ENCODE assay signal across 14 cellular contexts in genomic region chr19:4580961-4581380, GRCh38. TPM values are rescaled to one million over a fixed set of nuclear protein-coding genes. Genes with fewer than 3 reads are reported as not detected.
DNase-seq lines count a peak whose midpoint lies in the region; ATAC-seq, FAIRE-seq and TF ChIP-seq lines count a peak whose summit lies in the region.
"Had no signal": no experiment of that assay in that cellular context is flagged by ENCODE, and none has a peak within 500 bp of the region (broad histone marks: within the 10 kb centered on the region; RNA-seq: fewer than 3 reads in every experiment).

No MANE protein-coding gene starts in this region.

- FAIRE-seq in astrocyte (lab: Jason Lieb, UNC) (no peak), kidney (lab: Jason Lieb, UNC) (no peak)
- FAIRE-seq: pancreas had no signal

- 0% methylated on average over 12 of the region's 21 CpGs for WGBS in smooth muscle cell (ENCODE audit: low lambda C conversion rate)

- H3K4me3 Mint-ChIP-seq in astrocyte (ENCODE audit: unreplicated experiment): peak overlapping the region; percentile 80

- H3K27me3 ChIP-seq in HAP-1 (ENCODE audit: low read depth): no peaks in the 10 kb centered on the region
- peaks cover 38% of the 10 kb centered on the region for H3K27me3 ChIP-seq in astrocyte (ENCODE audit: insufficient read depth, low read length)
- H3K27me3 ChIP-seq in smooth muscle cell (ENCODE audit: low read depth): peaks cover 20% of the 10 kb centered on the region

- intact Hi-C loops in kidney (cut with DNase I) (no loop called here), mucosa of descending colon (cut with DNase I, micrococcal nuclease) (no loop called here)

- in situ Hi-C loops in HAP-1 (cut with MboI; ENCODE audit: low sequenced_read_pairs) (no loop called here), ACHN (cut with HindIII; ENCODE audit: low pct_ligation_motif_present, low pct_unique_long_range_greater_than_20kb, low sequenced_read_pairs) (no loop called here)

- H3K36me3 Mint-ChIP-seq in astrocyte (ENCODE audit: low read depth, unreplicated experiment): peaks cover 2% of the 10 kb centered on the region

- H2AFZ ChIP-seq in astrocyte (ENCODE audit: low read depth, low read length) (no peak overlapping the region), smooth muscle cell (ENCODE audit: low read depth) (no peak overlapping the region)

- no peak overlapping the region for H3K27ac Mint-ChIP-seq in astrocyte (ENCODE audit: unreplicated experiment)
- H3K27ac Mint-ChIP-seq: activated T-helper 2 cell treated with anti-CD3 and anti-CD28 coated beads, Interferon-gamma antibody, Interleukin-2, Interleukin-4, amounts not matched to agents 10 μg/mL and 5 μg/mL and 100 μg/mL, durations not matched to agents 14 hours and 24 hours and 36 hours had no signal

- ATAC-seq in mucosa of descending colon: no peak
- no peak for ATAC-seq in GM21723 (IDR thresholded peaks at IDR 0.05; ENCODE audit: unreplicated experiment)

- DNase-seq in HAP-1 (ENCODE audit: low spot score in 2 of 2) (no peak), astrocyte (ENCODE audit: low read depth) (no peak), kidney (peak; percentile 70), smooth muscle cell (lab: John Stamatoyannopoulos, UW; ENCODE audit: unreplicated experiment) (no peak), DMS 273 treated with DMSO at 0.1 percent for 48 hours (lab: John Stamatoyannopoulos, UW) (no peak), mucosa of descending colon (no peak), ACHN (no peak)
- DNase-seq: activated CD4-positive, CD25-positive, alpha-beta regulatory T cell; colonic mucosa; NCI-H2107; pancreas had no signal

- peak overlapping the region; percentile 45 for H3K4me3 ChIP-seq in HAP-1
- H3K4me3 ChIP-seq in astrocyte (ENCODE audit: insufficient read depth, low read depth, low read length): no peak overlapping the region
- H3K4me3 ChIP-seq in kidney (ENCODE audit: low read length in 2 of 2): no peak overlapping the region
- peak overlapping the region; percentile 42 for H3K4me3 ChIP-seq in smooth muscle cell
- H3K4me3 ChIP-seq in mucosa of descending colon: no peak overlapping the region
- H3K4me3 ChIP-seq: colonic mucosa had no signal

- H3K36me3 ChIP-seq in HAP-1 (replicated peaks): no peaks in the 10 kb centered on the region
- H3K36me3 ChIP-seq in astrocyte (ENCODE audit: insufficient read depth, low read length): no peaks in the 10 kb centered on the region
- no peaks in the 10 kb centered on the region for H3K36me3 ChIP-seq in kidney (ENCODE audit: control insufficient read depth in 1 of 2, insufficient read depth in 2 of 2, low read length in 2 of 2)
- no peaks in the 10 kb centered on the region for H3K36me3 ChIP-seq in smooth muscle cell (ENCODE audit: low read depth)
- no peaks in the 10 kb centered on the region for H3K36me3 ChIP-seq in mucosa of descending colon (ENCODE audit: low read depth)
- H3K36me3 ChIP-seq: colonic mucosa, pancreas had no signal

- peaks cover 15% of the 10 kb centered on the region for H3K27me3 Mint-ChIP-seq in astrocyte (ENCODE audit: low read depth, unreplicated experiment)

- H3K27ac ChIP-seq in astrocyte (ENCODE audit: low read depth, low read length): no peak overlapping the region
- no peak overlapping the region for H3K27ac ChIP-seq in kidney (ENCODE audit: low read depth in 2 of 2, low read length in 2 of 2)
- H3K27ac ChIP-seq in smooth muscle cell (ENCODE audit: low read depth): no peak overlapping the region
- H3K27ac ChIP-seq: colonic mucosa, pancreas had no signal

- H3K9me3 ChIP-seq in HAP-1 (no peaks in the 10 kb centered on the region), astrocyte (ENCODE audit: insufficient read depth, low read depth, low read length) (no peaks in the 10 kb centered on the region), kidney (ENCODE audit: control insufficient read depth in 1 of 2, low read length in 2 of 2) (no peaks in the 10 kb centered on the region), smooth muscle cell (replicated peaks; ENCODE audit: low read depth) (no peaks in the 10 kb centered on the region), mucosa of descending colon (no peaks in the 10 kb centered on the region)
- H3K9me3 ChIP-seq: colonic mucosa, pancreas had no signal

- TF ChIP-seq CTCF in astrocyte (IDR thresholded peaks at IDR 0.05; ENCODE audit: insufficient read depth, low read depth, low read length): no peak
- TF ChIP-seq CTCF in kidney (IDR thresholded peaks at IDR 0.05; ENCODE audit: borderline replicate concordance, extremely low read depth, insufficient read depth): no peak
- no peak for TF ChIP-seq CTCF in smooth muscle cell (IDR thresholded peaks at IDR 0.05; ENCODE audit: borderline replicate concordance, insufficient read depth, poor library complexity, severe bottlenecking)
- no peak for TF ChIP-seq CTCF in mucosa of descending colon (IDR thresholded peaks at IDR 0.05)

- H3K9me3 Mint-ChIP-seq in astrocyte (ENCODE audit: unreplicated experiment): no peaks in the 10 kb centered on the region
- H3K9me3 Mint-ChIP-seq: activated T-helper 2 cell treated with anti-CD3 and anti-CD28 coated beads, Interferon-gamma antibody, Interleukin-2, Interleukin-4, amounts not matched to agents 10 μg/mL and 5 μg/mL and 100 μg/mL, durations not matched to agents 14 hours and 24 hours and 36 hours had no signal

- H3K79me2 ChIP-seq in astrocyte (ENCODE audit: insufficient read depth, low read length): no peaks in the 10 kb centered on the region
- H3K79me2 ChIP-seq in smooth muscle cell (ENCODE audit: low read depth): no peaks in the 10 kb centered on the region

- H3K9ac ChIP-seq in astrocyte (ENCODE audit: low read length) (no peak overlapping the region), kidney (ENCODE audit: low read length in 2 of 2) (no peak overlapping the region), smooth muscle cell (ENCODE audit: low read depth) (no peak overlapping the region)

- H3K4me2 ChIP-seq in astrocyte (ENCODE audit: low read length) (peak overlapping the region; percentile 22), smooth muscle cell (peak overlapping the region; percentile 81)

- H3K4me1 ChIP-seq in HAP-1: peaks cover 11% of the 10 kb centered on the region
- H3K4me1 ChIP-seq in astrocyte (ENCODE audit: insufficient read depth, low read length): peaks cover 6% of the 10 kb centered on the region
- H3K4me1 ChIP-seq in kidney (ENCODE audit: control insufficient read depth in 1 of 2, insufficient read depth in 1 of 2, low read depth in 1 of 2, low read length in 2 of 2): no peaks in the 10 kb centered on the region
- no peaks in the 10 kb centered on the region for H3K4me1 ChIP-seq in smooth muscle cell (ENCODE audit: low read depth)
- peaks cover 10% of the 10 kb centered on the region for H3K4me1 ChIP-seq in mucosa of descending colon (ENCODE audit: low read depth)

- H4K20me1 ChIP-seq in astrocyte (ENCODE audit: insufficient read depth, low read length) (no peaks in the 10 kb centered on the region), smooth muscle cell (ENCODE audit: low read depth) (no peaks in the 10 kb centered on the region)

- H3K4me1 Mint-ChIP-seq in astrocyte (ENCODE audit: low read depth, unreplicated experiment): peaks cover 1% of the 10 kb centered on the region

- peaks cover 15% of the 10 kb centered on the region for H3F3A ChIP-seq in smooth muscle cell (ENCODE audit: low read depth)

RNA-seq across cellular contexts. Expression of gene SEMA6B, which starts 21.5 kb away (rescaled TPM):
- total RNA-seq in astrocyte (14.3 and 17.5 TPM in 2 replicates), kidney (17.7 TPM), smooth muscle cell (1.9 and 2.2 TPM in 2 replicates), mucosa of descending colon (1 to 10 TPM; 2.5 to 8.4 (median 5.9) TPM)
- polyA plus RNA-seq in kidney (ENCODE audit: insufficient read depth, low read depth, low replicate concordance) (2.6 TPM), smooth muscle cell (0.63 and 1.3 TPM in 2 replicates)
- total RNA-seq: activated T-helper 2 cell treated with anti-CD3 and anti-CD28 coated beads, Interferon-gamma antibody, Interleukin-2, Interleukin-4, amounts not matched to agents 10 μg/mL and 5 μg/mL and 100 μg/mL, durations not matched to agents 14 hours and 24 hours and 36 hours had no signal

RNA-seq across cellular contexts. Expression of gene LRG1, which starts 41.1 kb away (rescaled TPM):
- total RNA-seq in astrocyte (0.14 and 0.19 TPM in 2 replicates), kidney (26.4 TPM), smooth muscle cell (not detected in 2 replicates), mucosa of descending colon (10 to 100 TPM in 2 of 3 donors, 1 to 10 TPM in 1; 7.9 to 25.0 (median 22.8) TPM)
- polyA plus RNA-seq in kidney (ENCODE audit: insufficient read depth, low read depth, low replicate concordance) (2.2 TPM), smooth muscle cell (not detected in 2 replicates)
- total RNA-seq: RPMI7951 had no signal

RNA-seq across cellular contexts. Expression of gene PLIN5, which starts 45.9 kb away (rescaled TPM):
- not detected in 2 replicates for total RNA-seq in astrocyte
- 30.7 TPM for total RNA-seq in kidney
- 21.2 TPM for polyA plus RNA-seq in kidney (ENCODE audit: insufficient read depth, low read depth, low replicate concordance)
- not detected in 2 replicates for total RNA-seq in smooth muscle cell
- 0.27 TPM in 1 of 2 replicates, not detected in the other for polyA plus RNA-seq in smooth muscle cell
- total RNA-seq in mucosa of descending colon: 1 to 10 TPM; 3.2 to 6.7 (median 4.5) TPM
- total RNA-seq: RPMI7951 had no signal

RNA-seq across cellular contexts. Expression of gene TNFAIP8L1, which starts 58.3 kb away (rescaled TPM):
- total RNA-seq in astrocyte: 2.9 and 3.0 TPM in 2 replicates
- total RNA-seq in kidney: 11.5 TPM
- 16.0 TPM for polyA plus RNA-seq in kidney (ENCODE audit: insufficient read depth, low read depth, low replicate concordance)
- 2.2 and 3.7 TPM in 2 replicates for total RNA-seq in smooth muscle cell
- 5.2 and 6.6 TPM in 2 replicates for polyA plus RNA-seq in smooth muscle cell
- total RNA-seq in mucosa of descending colon: 10 to 100 TPM in 2 of 3 donors, 1 to 10 TPM in 1; 5.1 to 47.6 (median 10.7) TPM

Comparison
In these comparisons a context has a peak if more than half of its experiments do, and no peak if none do; other contexts are left out.
1. H3K4me3 ChIP-seq: peak in HAP-1 (single experiment) and smooth muscle cell (single experiment); none in astrocyte (single experiment), kidney (0 of 2) and mucosa of descending colon (single experiment).